16 cellular contexts compared by ENCODE assay signal in genomic region chr5:30874234-30875034, GRCh38.
"Had no signal": no experiment of that assay in that cellular context is flagged by ENCODE, and none has a peak within 500 bp of the region (broad histone marks: within the 10 kb centered on the region; RNA-seq: fewer than 3 reads in every experiment).

No MANE protein-coding gene starts in this region.

- H3K4me1 ChIP-seq: spleen had no signal

- ATAC-seq: activated CD8-positive, alpha-beta T cell treated with anti-CD3 and anti-CD28 coated beads, Interleukin-2, amount 10 ng/mL, durations not matched to agents 7 days and 5 days; naive thymus-derived CD8-positive, alpha-beta T cell; stimulated activated naive B cell treated with anti-CD40 and anti-IgM and Interleukin-4, amounts not matched to agents 10 μg/mL and 1 μg/mL and 100 μg/mL, for 72 hours had no signal

- H3K27me3 ChIP-seq: cardiac muscle cell, spleen had no signal

- DNase-seq: activated CD4-positive, alpha-beta T cell treated with anti-CD3 and anti-CD28 coated beads for 4 hours; activated CD8-positive, alpha-beta memory T cell treated with anti-CD3 and anti-CD28 coated beads, Interleukin-2, amount 50 U/mL, for 48 hours; activated CD8-positive, alpha-beta T cell treated with anti-CD3 and anti-CD28 coated beads, Interleukin-2, amount 10 ng/mL, durations not matched to agents 7 days and 5 days; activated naive CD4-positive, alpha-beta T cell treated with Interleukin-2 at 50 U/mL for 16 hours; effector memory CD4-positive, alpha-beta T cell; hypothalamus; kidney glomerular epithelial cell; naive thymus-derived CD8-positive, alpha-beta T cell; posterior cingulate gyrus; spleen; stimulated activated CD4-positive, alpha-beta T cell treated with anti-CD3 and anti-CD28 coated beads, Interleukin-1b, Interleukin-23, amount 100 ng/mL, for 48 hours; stimulated activated naive B cell treated with anti-CD40 and anti-IgM and Interleukin-4, amounts not matched to agents 10 μg/mL and 1 μg/mL and 100 μg/mL, for 72 hours; T-helper 9 cell had no signal

- H3K4me3 ChIP-seq: cardiac muscle cell, coronary artery, lung, spleen had no signal

- H3K27ac ChIP-seq: cardiac muscle cell, coronary artery, spleen had no signal

- H3K36me3 ChIP-seq: cardiac muscle cell, spleen had no signal

- H3K9me3 ChIP-seq: spleen had no signal
